Comparison of ENCODE assay signal across 22 cellular contexts in the genomic region with DNA sequence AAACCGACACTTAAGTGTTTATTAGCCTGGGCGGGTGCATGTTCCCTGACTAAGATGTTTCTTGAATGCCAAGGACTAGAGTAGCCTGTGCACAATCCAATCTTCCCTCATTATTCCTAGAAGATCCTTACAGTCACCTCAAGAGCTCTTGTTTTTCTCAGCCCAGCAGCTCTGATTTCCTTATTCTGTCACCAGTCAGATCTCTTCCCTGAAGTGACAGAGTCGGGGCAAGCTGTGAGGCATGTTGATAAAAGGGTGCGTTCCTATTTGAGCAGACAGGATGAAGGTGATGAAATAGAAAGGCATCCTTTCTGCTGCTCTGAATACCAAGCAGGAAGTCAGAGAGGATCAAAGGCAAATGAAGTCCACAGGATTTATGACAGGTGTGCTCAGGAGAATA.
DNase-seq lines count a peak whose midpoint lies in the region; ATAC-seq, FAIRE-seq and TF ChIP-seq lines count a peak whose summit lies in the region.
"Had no signal": no experiment of that assay in that cellular context is flagged by ENCODE, and none has a peak within 500 bp of the region (broad histone marks: within the 10 kb centered on the region; RNA-seq: fewer than 3 reads in every experiment).

No MANE protein-coding gene starts in this region.

- no peaks in the 10 kb centered on the region; the same call in 2 of the 3 replicates for H3K36me3 Mint-ChIP-seq in GM23338 (ENCODE audit: low read depth)
- H3K36me3 Mint-ChIP-seq in activated CD8-positive, alpha-beta T cell treated with anti-CD3 and anti-CD28 coated beads for 36 hours (ENCODE audit: low read depth) = no peaks in the 10 kb centered on the region
- H3K36me3 Mint-ChIP-seq: T-cell had no signal

- H3K27ac ChIP-seq in GM23338 (ENCODE audit: low read depth) (no peak overlapping the region), small intestine (ENCODE audit: low read depth in 1 of 2, low read length in 1 of 2) (no peak overlapping the region), Peyer's patch (peak overlapping the region in 1 of 4 donors; percentile 4), heart left ventricle (peak overlapping the region in 1 of 12 donors; percentile 24)
- H3K27ac ChIP-seq: HL-60, right atrium auricular region had no signal

- peak overlapping the region; percentile 30; the same call in 1 of the 2 replicates for H2AFZ ChIP-seq in GM23338

- intact Hi-C loops in activated CD8-positive, alpha-beta T cell treated with anti-CD3 and anti-CD28 coated beads for 36 hours (cut with micrococcal nuclease) = no loop called here
- intact Hi-C loops in heart left ventricle (cut with DNase I) = no loop called here

- TF ChIP-seq POLR2A in GM18505 (IDR thresholded peaks at IDR 0.05; ENCODE audit: borderline replicate concordance, extremely low read depth, insufficient read depth, insufficient read length) = no peak
- no peak for TF ChIP-seq POLR2A in Peyer's patch (IDR thresholded peaks at IDR 0.05)
- no peak for TF ChIP-seq POLR2A in heart left ventricle (IDR thresholded peaks at IDR 0.05)

- H3K36me3 ChIP-seq in GM23338 (ENCODE audit: insufficient read depth) = no peaks in the 10 kb centered on the region
- no peaks in the 10 kb centered on the region for H3K36me3 ChIP-seq in small intestine (ENCODE audit: control insufficient read depth in 2 of 2, insufficient read depth in 2 of 2, low read length in 2 of 2)
- H3K36me3 ChIP-seq in Peyer's patch = no peaks in the 10 kb centered on the region
- H3K36me3 ChIP-seq in heart left ventricle = no peaks in the 10 kb centered on the region
- H3K36me3 ChIP-seq: right atrium auricular region had no signal

- H4K20me1 ChIP-seq in GM23338 (replicated peaks; ENCODE audit: insufficient read depth) = no peaks in the 10 kb centered on the region

- FAIRE-seq in small intestine (lab: Jason Lieb, UNC) = no peak
- FAIRE-seq: GM12878, K562 had no signal

- H3K27me3 Mint-ChIP-seq in GM23338 (ENCODE audit: insufficient read depth, low read depth, poor library complexity) = no peaks in the 10 kb centered on the region
- peaks cover 25% of the 10 kb centered on the region for H3K27me3 Mint-ChIP-seq in activated CD8-positive, alpha-beta T cell treated with anti-CD3 and anti-CD28 coated beads for 36 hours

- 13 to 46% (median 32%) methylated on average over 4 of the region's 4 CpGs for WGBS in small intestine, 3 donors
- WGBS in heart left ventricle, 4 donors = 40 to 54% (median 43%) methylated on average over 4 of the region's 4 CpGs

- no peaks in the 10 kb centered on the region for H3K27me3 ChIP-seq in GM23338 (ENCODE audit: insufficient read depth)
- peaks cover 2 to 4% of the 10 kb centered on the region in 2 donors for H3K27me3 ChIP-seq in small intestine (ENCODE audit: control insufficient read depth in 2 of 2, insufficient read depth in 2 of 2, low read length in 2 of 2)
- H3K27me3 ChIP-seq in Peyer's patch = no peaks in the 10 kb centered on the region
- peaks cover 0 to 9% (median 0%) of the 10 kb centered on the region in 9 donors for H3K27me3 ChIP-seq in heart left ventricle
- H3K27me3 ChIP-seq: right atrium auricular region had no signal

- no peak overlapping the region for H3K4me3 Mint-ChIP-seq in GM23338
- H3K4me3 Mint-ChIP-seq in activated CD8-positive, alpha-beta T cell treated with anti-CD3 and anti-CD28 coated beads for 36 hours = no peak overlapping the region
- H3K4me3 Mint-ChIP-seq: stimulated activated naive CD8-positive, alpha-beta T cell treated with anti-CD3 and anti-CD28 coated beads, Interleukin-15, Interleukin-2, amounts not matched to agents 100 ng/mL and 50 ng/mL, for 24 hours; T-cell had no signal

- 0 out of 2 replicates have a peak, but pooled peaks cover 4% of the 10 kb centered on the region for H3K9me2 ChIP-seq in GM23338 (ENCODE audit: insufficient read depth)

- no peaks in the 10 kb centered on the region for H3K79me2 ChIP-seq in GM23338 (replicated peaks; ENCODE audit: insufficient read depth)

- H3K4me1 ChIP-seq in GM23338 (ENCODE audit: insufficient read depth) (peaks cover 8% of the 10 kb centered on the region), small intestine (ENCODE audit: control insufficient read depth in 2 of 2, insufficient read depth in 1 of 2, low read depth in 1 of 2, low read length in 1 of 2) (no peaks in the 10 kb centered on the region), Peyer's patch (no peaks in the 10 kb centered on the region), heart left ventricle (no peaks in the 10 kb centered on the region)
- H3K4me1 ChIP-seq: right atrium auricular region had no signal

- H3K9me3 Mint-ChIP-seq in GM23338 = peaks cover 3% of the 10 kb centered on the region; the same call in 2 of the 3 replicates
- H3K9me3 Mint-ChIP-seq in activated CD8-positive, alpha-beta T cell treated with anti-CD3 and anti-CD28 coated beads for 36 hours = no peaks in the 10 kb centered on the region
- H3K9me3 Mint-ChIP-seq: stimulated activated naive CD8-positive, alpha-beta T cell treated with anti-CD3 and anti-CD28 coated beads, Interleukin-15, Interleukin-2, amounts not matched to agents 100 ng/mL and 50 ng/mL, for 24 hours had no signal

- no peaks in the 10 kb centered on the region for H3F3A ChIP-seq in GM23338 (replicated peaks; ENCODE audit: low read depth)

- TF ChIP-seq CTCF in GM23338 (conservative IDR thresholded peaks at IDR 0.05; ENCODE audit: low read depth in 2 of 2) = no peak
- TF ChIP-seq CTCF in activated CD8-positive, alpha-beta T cell treated with anti-CD3 and anti-CD28 coated beads for 36 hours (IDR thresholded peaks at IDR 0.05) = no peak
- TF ChIP-seq CTCF in Peyer's patch (IDR thresholded peaks at IDR 0.05) = no peak
- no peak for TF ChIP-seq CTCF in heart left ventricle (IDR thresholded peaks at IDR 0.05)

- CTCF ChIA-PET in activated CD8-positive, alpha-beta T cell treated with anti-CD3 and anti-CD28 coated beads for 36 hours (lab: Charles Lee) = interaction anchor here (1.4 kb wide), 1 partner anchor 14 kb away, joined by 3 read pairs; no protein-coding TSS in a partner anchor

- no peaks in the 10 kb centered on the region for H3K9me3 ChIP-seq in small intestine (ENCODE audit: control insufficient read depth, low read depth)
- H3K9me3 ChIP-seq in Peyer's patch = no peaks in the 10 kb centered on the region
- H3K9me3 ChIP-seq in heart left ventricle = no peaks in the 10 kb centered on the region
- H3K9me3 ChIP-seq: right atrium auricular region had no signal

- no peak overlapping the region for H3K4me2 ChIP-seq in GM23338

- no peak overlapping the region for H3K4me3 ChIP-seq in GM23338
- H3K4me3 ChIP-seq in small intestine (ENCODE audit: low read depth in 1 of 2, low read length in 2 of 2) = no peak overlapping the region
- no peak overlapping the region for H3K4me3 ChIP-seq in Peyer's patch
- no peak overlapping the region for H3K4me3 ChIP-seq in heart left ventricle
- H3K4me3 ChIP-seq: GM12878, K562, right atrium auricular region had no signal

- POLR2A ChIA-PET in activated CD8-positive, alpha-beta T cell treated with anti-CD3 and anti-CD28 coated beads for 36 hours (lab: Charles Lee) = no interaction called here

- no peak for ATAC-seq in GM23338
- no peak for ATAC-seq in activated CD8-positive, alpha-beta T cell treated with anti-CD3 and anti-CD28 coated beads for 36 hours
- no peak for ATAC-seq in GM18505 (IDR thresholded peaks at IDR 0.05; ENCODE audit: unreplicated experiment)
- no peak for ATAC-seq in heart left ventricle
- ATAC-seq: GM12878, K562, T-cell had no signal

- H3K27ac Mint-ChIP-seq in GM23338 = no peak overlapping the region
- no peak overlapping the region for H3K27ac Mint-ChIP-seq in activated CD8-positive, alpha-beta T cell treated with anti-CD3 and anti-CD28 coated beads for 36 hours
- H3K27ac Mint-ChIP-seq: stimulated activated naive CD8-positive, alpha-beta T cell treated with anti-CD3 and anti-CD28 coated beads, Interleukin-15, Interleukin-2, amounts not matched to agents 100 ng/mL and 50 ng/mL, for 24 hours; T-cell had no signal

- DNase-seq in GM23338 (ENCODE audit: low spot score) (peak; percentile 17), SW480 (ENCODE audit: low spot score) (peak; percentile 98), islet precursor cell (peak; percentile 57), small intestine (peak; percentile 13), Peyer's patch (no peak), heart left ventricle (no peak)
- DNase-seq in activated CD8-positive, alpha-beta T cell treated with anti-CD3 and anti-CD28 coated beads for 36 hours = no peak
- DNase-seq: activated naive CD4-positive, alpha-beta T cell treated with anti-CD3 and anti-CD28 coated beads, Interleukin-2, amount 50 U/mL, for 16 hours; activated T-cell treated with anti-CD3 and anti-CD28 coated beads, Interleukin-2, amount 50 U/mL, for 1 hour; cortex of kidney; GDM1; GOT3; head of caudate nucleus; midbrain; NK-92 treated with Interleukin-12 subunit alpha and Interleukin-12 subunit beta, amount 100 ng/mL, for 24 hours; T-cell had no signal

- peaks cover 16% of the 10 kb centered on the region for H3K4me1 Mint-ChIP-seq in GM23338
- no peaks in the 10 kb centered on the region for H3K4me1 Mint-ChIP-seq in activated CD8-positive, alpha-beta T cell treated with anti-CD3 and anti-CD28 coated beads for 36 hours (ENCODE audit: low read depth)
- H3K4me1 Mint-ChIP-seq: T-cell had no signal

TF ChIP-seq in GM23338, 12 proteins besides CTCF, POLR2A, EP300 and RAD21 (continues in another document):
- TF ChIP-seq EZH2phosphoT487 (IDR thresholded peaks at IDR 0.05; ENCODE audit: unreplicated experiment) (no peak), NANOG (IDR thresholded peaks at IDR 0.05; ENCODE audit: borderline replicate concordance) (no peak), STAT1 (IDR thresholded peaks at IDR 0.05; ENCODE audit: unreplicated experiment) (no peak), ZNF114 (CRISPR knock-in tag; IDR thresholded peaks at IDR 0.05) (no peak), CREB1 (CRISPR knock-in tag; IDR thresholded peaks at IDR 0.05; ENCODE audit: low read depth) (no peak), POLR2AphosphoS5 (IDR thresholded peaks at IDR 0.05; ENCODE audit: low read depth) (no peak)
- TF ChIP-seq, protein P1, sequence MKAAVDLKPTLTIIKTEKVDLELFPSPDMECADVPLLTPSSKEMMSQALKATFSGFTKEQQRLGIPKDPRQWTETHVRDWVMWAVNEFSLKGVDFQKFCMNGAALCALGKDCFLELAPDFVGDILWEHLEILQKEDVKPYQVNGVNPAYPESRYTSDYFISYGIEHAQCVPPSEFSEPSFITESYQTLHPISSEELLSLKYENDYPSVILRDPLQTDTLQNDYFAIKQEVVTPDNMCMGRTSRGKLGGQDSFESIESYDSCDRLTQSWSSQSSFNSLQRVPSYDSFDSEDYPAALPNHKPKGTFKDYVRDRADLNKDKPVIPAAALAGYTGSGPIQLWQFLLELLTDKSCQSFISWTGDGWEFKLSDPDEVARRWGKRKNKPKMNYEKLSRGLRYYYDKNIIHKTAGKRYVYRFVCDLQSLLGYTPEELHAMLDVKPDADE (IDR thresholded peaks at IDR 0.05) = no peak

Comparison
In these comparisons a context has a peak if more than half of its experiments do, and no peak if none do; other contexts are left out.
1. DNase-seq: peak in GM23338 (single experiment), SW480 (single experiment), islet precursor cell (single experiment) and small intestine (single experiment); none in activated CD8-positive, alpha-beta T cell treated with anti-CD3 and anti-CD28 coated beads for 36 hours (single experiment), Peyer's patch (0 of 3) and heart left ventricle (0 of 5).